Comparison of ENCODE assay signal across 34 cellular contexts in genomic region chrX:24661292-24661691, GRCh38. TPM values are rescaled to one million over a fixed set of nuclear protein-coding genes. Genes with fewer than 3 reads are reported as not detected.
"Had no signal": no experiment of that assay in that cellular context is flagged by ENCODE, and none has a peak within 500 bp of the region (broad histone marks: within the 10 kb centered on the region; RNA-seq: fewer than 3 reads in every experiment).

No MANE protein-coding gene starts in this region.

- H3K27ac Mint-ChIP-seq: activated B cell treated with CpG ODN at 0.5 μM for 24 hours; activated CD4-positive, alpha-beta memory T cell treated with anti-CD3 and anti-CD28 coated beads for 36 hours; activated CD4-positive, alpha-beta T cell treated with anti-CD3 and anti-CD28 coated beads, Interleukin-2, amount 10 ng/mL, durations not matched to agents 24 days and 14 days; activated CD8-positive, alpha-beta memory T cell treated with anti-CD3 and anti-CD28 coated beads, Interleukin-2, amount 10 ng/mL, durations not matched to agents 7 days and 5 days; activated CD8-positive, alpha-beta T cell treated with anti-CD3 and anti-CD28 coated beads, Interleukin-2, amount 10 ng/mL, durations not matched to agents 7 days and 5 days; activated naive CD4-positive, alpha-beta T cell treated with anti-CD3 and anti-CD28 coated beads for 36 hours; activated naive CD4-positive, alpha-beta T cell treated with anti-CD3 and anti-CD28 coated beads, Interleukin-2, amount 50 U/mL, for 72 hours; activated naive CD8-positive, alpha-beta T cell treated with anti-CD3 and anti-CD28 coated beads for 36 hours; activated T-cell treated with anti-CD3 and anti-CD28 coated beads, Interleukin-2, amount 50 U/mL, for 24 hours; brain; T-helper 1 cell treated with Interleukin-12 subunit alpha and Interleukin-12 subunit beta and Interleukin-4 antibody, amounts not matched to agents 30 μg/mL and 1 μg/mL, for 36 hours; T-helper 2 cell treated with Interferon-gamma antibody and Interleukin-4, amounts not matched to agents 5 μg/mL and 100 μg/mL, for 36 hours had no signal

- H3K27me3 ChIP-seq: cardiac muscle cell had no signal

- H3K27me3 Mint-ChIP-seq: activated B cell treated with CpG ODN at 0.5 μM for 24 hours; activated CD4-positive, alpha-beta memory T cell treated with anti-CD3 and anti-CD28 coated beads for 36 hours; activated naive CD8-positive, alpha-beta T cell treated with anti-CD3 and anti-CD28 coated beads for 36 hours; brain; central memory CD8-positive, alpha-beta T cell had no signal

- H3K4me3 ChIP-seq: adrenal gland, cardiac muscle cell had no signal

- ATAC-seq: activated CD8-positive, alpha-beta memory T cell treated with anti-CD3 and anti-CD28 coated beads, Interleukin-2, amount 10 ng/mL, durations not matched to agents 7 days and 5 days; activated CD8-positive, alpha-beta T cell treated with anti-CD3 and anti-CD28 coated beads, Interleukin-2, amount 10 ng/mL, durations not matched to agents 7 days and 5 days; activated naive CD4-positive, alpha-beta T cell treated with anti-CD3 and anti-CD28 coated beads, Interleukin-2, amount 50 U/mL, for 72 hours had no signal

- DNase-seq: activated B cell treated with CpG ODN at 0.5 μM for 24 hours; activated CD4-positive, alpha-beta memory T cell treated with anti-CD3 and anti-CD28 coated beads for 36 hours; activated CD4-positive, alpha-beta T cell treated with anti-CD3 and anti-CD28 coated beads for 4 hours; activated CD4-positive, alpha-beta T cell treated with anti-CD3 and anti-CD28 coated beads, Interleukin-2, amount 10 ng/mL, durations not matched to agents 24 days and 14 days; activated CD4-positive, alpha-beta T cell treated with anti-CD3 and anti-CD28 coated beads, Interleukin-2, amount 50 U/mL, for 1 hour; activated CD4-positive, alpha-beta T cell treated with anti-CD3 and anti-CD28 coated beads, Interleukin-2, amount 50 U/mL, for 4 hours; activated CD4-positive, CD25-positive, alpha-beta regulatory T cell treated with anti-CD3 and anti-CD28 coated beads, Interleukin-2, amount 50 U/mL, for 72 hours; activated CD8-positive, alpha-beta memory T cell treated with anti-CD3 and anti-CD28 coated beads for 24 hours; activated CD8-positive, alpha-beta memory T cell treated with anti-CD3 and anti-CD28 coated beads, Interleukin-2, amount 10 ng/mL, durations not matched to agents 7 days and 5 days; activated CD8-positive, alpha-beta memory T cell treated with anti-CD3 and anti-CD28 coated beads, Interleukin-2, amount 50 U/mL, for 48 hours; activated CD8-positive, alpha-beta T cell treated with anti-CD3 and anti-CD28 coated beads, Interleukin-2, amount 10 ng/mL, durations not matched to agents 7 days and 5 days; activated effector memory CD4-positive, alpha-beta T cell treated with anti-CD3 and anti-CD28 coated beads, Interleukin-2, amount 50 U/mL, for 16 hours; activated gamma-delta T cell treated with Interleukin-2 at 50 U/mL for 16 hours; activated naive CD4-positive, alpha-beta T cell; activated naive CD4-positive, alpha-beta T cell treated with anti-CD3 and anti-CD28 coated beads for 36 hours; activated naive CD4-positive, alpha-beta T cell treated with anti-CD3 and anti-CD28 coated beads, Interleukin-2, amount 50 U/mL, for 16 hours; activated naive CD8-positive, alpha-beta T cell treated with anti-CD3 and anti-CD28 coated beads for 36 hours; activated T-cell treated with anti-CD3 and anti-CD28 coated beads, Interleukin-2, amount 50 U/mL, for 24 hours; activated T-cell treated with anti-CD3 and anti-CD28 coated beads, Interleukin-2, amount 50 U/mL, for 48 hours; adrenal gland; amniotic stem cell; aorta; caudate nucleus; cerebellar nuclear complex; T-helper 1 cell; T-helper 2 cell; T-helper 9 cell had no signal

- H3K36me3 ChIP-seq: adrenal gland, cardiac muscle cell had no signal

- H3K9me3 Mint-ChIP-seq: activated B cell treated with CpG ODN at 0.5 μM for 24 hours; activated CD4-positive, alpha-beta memory T cell treated with anti-CD3 and anti-CD28 coated beads for 36 hours; activated CD4-positive, alpha-beta T cell treated with anti-CD3 and anti-CD28 coated beads, Interleukin-2, amount 10 ng/mL, durations not matched to agents 24 days and 14 days; activated naive CD4-positive, alpha-beta T cell treated with anti-CD3 and anti-CD28 coated beads for 36 hours; activated naive CD4-positive, alpha-beta T cell treated with anti-CD3 and anti-CD28 coated beads, Interleukin-2, amount 50 U/mL, for 72 hours; activated naive CD8-positive, alpha-beta T cell treated with anti-CD3 and anti-CD28 coated beads for 36 hours; activated T-cell treated with anti-CD3 and anti-CD28 coated beads, Interleukin-2, amount 50 U/mL, for 24 hours; central memory CD8-positive, alpha-beta T cell; T-helper 1 cell treated with Interleukin-12 subunit alpha and Interleukin-12 subunit beta and Interleukin-4 antibody, amounts not matched to agents 30 μg/mL and 1 μg/mL, for 36 hours; T-helper 2 cell treated with Interferon-gamma antibody and Interleukin-4, amounts not matched to agents 5 μg/mL and 100 μg/mL, for 36 hours had no signal

- H3K4me1 ChIP-seq: adrenal gland had no signal

- H3K27ac ChIP-seq: adrenal gland, cardiac muscle cell, VCaP had no signal

- H3K4me3 Mint-ChIP-seq: activated B cell treated with CpG ODN at 0.5 μM for 24 hours; activated CD4-positive, alpha-beta memory T cell treated with anti-CD3 and anti-CD28 coated beads for 36 hours; activated CD4-positive, alpha-beta T cell treated with anti-CD3 and anti-CD28 coated beads, Interleukin-2, amount 10 ng/mL, durations not matched to agents 24 days and 14 days; activated CD8-positive, alpha-beta memory T cell treated with anti-CD3 and anti-CD28 coated beads, Interleukin-2, amount 10 ng/mL, durations not matched to agents 7 days and 5 days; activated CD8-positive, alpha-beta T cell treated with anti-CD3 and anti-CD28 coated beads, Interleukin-2, amount 10 ng/mL, durations not matched to agents 7 days and 5 days; activated naive CD4-positive, alpha-beta T cell treated with anti-CD3 and anti-CD28 coated beads for 36 hours; activated naive CD8-positive, alpha-beta T cell treated with anti-CD3 and anti-CD28 coated beads for 36 hours; activated T-cell treated with anti-CD3 and anti-CD28 coated beads, Interleukin-2, amount 50 U/mL, for 24 hours; brain; central memory CD8-positive, alpha-beta T cell; T-helper 1 cell treated with Interleukin-12 subunit alpha and Interleukin-12 subunit beta and Interleukin-4 antibody, amounts not matched to agents 30 μg/mL and 1 μg/mL, for 36 hours; T-helper 2 cell treated with Interferon-gamma antibody and Interleukin-4, amounts not matched to agents 5 μg/mL and 100 μg/mL, for 36 hours had no signal

- H3K4me1 Mint-ChIP-seq: activated B cell treated with CpG ODN at 0.5 μM for 24 hours; activated CD4-positive, alpha-beta T cell treated with anti-CD3 and anti-CD28 coated beads, Interleukin-2, amount 10 ng/mL, durations not matched to agents 24 days and 14 days; activated CD8-positive, alpha-beta memory T cell treated with anti-CD3 and anti-CD28 coated beads, Interleukin-2, amount 10 ng/mL, durations not matched to agents 7 days and 5 days; activated naive CD8-positive, alpha-beta T cell treated with anti-CD3 and anti-CD28 coated beads for 36 hours; central memory CD8-positive, alpha-beta T cell had no signal

- H3K9me3 ChIP-seq: adrenal gland had no signal

- H3K36me3 Mint-ChIP-seq: activated CD4-positive, alpha-beta memory T cell treated with anti-CD3 and anti-CD28 coated beads for 36 hours; activated CD8-positive, alpha-beta memory T cell treated with anti-CD3 and anti-CD28 coated beads, Interleukin-2, amount 10 ng/mL, durations not matched to agents 7 days and 5 days; activated naive CD4-positive, alpha-beta T cell treated with anti-CD3 and anti-CD28 coated beads, Interleukin-2, amount 50 U/mL, for 72 hours; activated naive CD8-positive, alpha-beta T cell treated with anti-CD3 and anti-CD28 coated beads for 36 hours; brain had no signal

RNA-seq across cellular contexts. Expression of gene PCYT1B, which starts 14.1 kb away (rescaled TPM):
- total RNA-seq: activated B cell treated with CpG ODN at 0.5 μM for 24 hours; activated CD8-positive, alpha-beta T cell treated with anti-CD3 and anti-CD28 coated beads, Interleukin-2, amount 10 ng/mL, durations not matched to agents 7 days and 5 days had no signal
